Comparison of ENCODE assay signal across 10 cellular contexts in genomic region chr1:154497026-154497806, GRCh38. TPM values are rescaled to one million over a fixed set of nuclear protein-coding genes. Genes with fewer than 3 reads are reported as not detected.
DNase-seq lines count a peak whose midpoint lies in the region; ATAC-seq, FAIRE-seq and TF ChIP-seq lines count a peak whose summit lies in the region.
"Had no signal": no experiment of that assay in that cellular context is flagged by ENCODE, and none has a peak within 500 bp of the region (broad histone marks: within the 10 kb centered on the region; RNA-seq: fewer than 3 reads in every experiment).

No MANE protein-coding gene starts in this region.

- peaks cover 19% of the 10 kb centered on the region for H3K27me3 Mint-ChIP-seq in activated naive CD4-positive, alpha-beta T cell treated with anti-CD3 and anti-CD28 coated beads for 36 hours (ENCODE audit: low read depth)

- peak overlapping the region; percentile 92 for H3K27ac Mint-ChIP-seq in activated naive CD4-positive, alpha-beta T cell treated with anti-CD3 and anti-CD28 coated beads for 36 hours

- ATAC-seq in left colon = peak; percentile 73

- no peaks in the 10 kb centered on the region for H3K9me3 ChIP-seq in testis

- H3K9me3 Mint-ChIP-seq in activated naive CD4-positive, alpha-beta T cell treated with anti-CD3 and anti-CD28 coated beads for 36 hours = no peaks in the 10 kb centered on the region

- peak; percentile 62 for DNase-seq in activated naive CD4-positive, alpha-beta T cell treated with anti-CD3 and anti-CD28 coated beads for 36 hours
- no peak for DNase-seq in activated naive CD4-positive, alpha-beta T cell (lab: John Stamatoyannopoulos, UW)
- DNase-seq in UCSD-AML1 (lab: John Stamatoyannopoulos, UW; ENCODE audit: unreplicated experiment) (peak; percentile 71), left colon (no peak), testis (peak; percentile 31), NCI-H82 (lab: John Stamatoyannopoulos, UW) (no peak), AG08396 (ENCODE audit: low spot score) (no peak), frontal cortex (ENCODE audit: low spot score in 2 of 2) (no peak)
- DNase-seq: BE2C, midbrain had no signal

- CTCF ChIA-PET in activated naive CD4-positive, alpha-beta T cell treated with anti-CD3 and anti-CD28 coated beads for 36 hours (lab: Charles Lee) = interaction anchor here (0.7 to 3.1 kb wide), 4 partner anchors 14 to 376 kb away, joined by 4 to 11 read pairs (median 4); no protein-coding TSS in a partner anchor

- WGBS in testis, 2 donors = 43 to 50% methylated on average over 5 of the region's 5 CpGs

- no peak overlapping the region for H3K4me3 ChIP-seq in testis

- H3K27me3 ChIP-seq in testis = no peaks in the 10 kb centered on the region

- peaks cover 52% of the 10 kb centered on the region for H3K4me1 Mint-ChIP-seq in activated naive CD4-positive, alpha-beta T cell treated with anti-CD3 and anti-CD28 coated beads for 36 hours (ENCODE audit: low read depth)

- no peaks in the 10 kb centered on the region for H3K36me3 Mint-ChIP-seq in activated naive CD4-positive, alpha-beta T cell treated with anti-CD3 and anti-CD28 coated beads for 36 hours (ENCODE audit: low read depth)

- H3K4me1 ChIP-seq in testis = peaks cover 11% of the 10 kb centered on the region
- H3K4me1 ChIP-seq: BE2C had no signal

- TF ChIP-seq CTCF in testis (IDR thresholded peaks at IDR 0.05) = no peak

- peak overlapping the region in 1 of 2 donors; percentile 29 for H3K27ac ChIP-seq in testis

- no peaks in the 10 kb centered on the region for H3K36me3 ChIP-seq in testis (ENCODE audit: low read depth, missing control alignments)
- H3K36me3 ChIP-seq: BE2C had no signal

- intact Hi-C loops in activated naive CD4-positive, alpha-beta T cell treated with anti-CD3 and anti-CD28 coated beads for 36 hours (cut with micrococcal nuclease) = loop anchor here (10.0 kb wide), 1 partner anchor 258 kb away; no protein-coding TSS in a partner anchor
- intact Hi-C loops in left colon (cut with DNase I, micrococcal nuclease) (no loop called here), testis (cut with DNase I; ENCODE audit: low total_unique reads) (no loop called here)

- peak overlapping the region; percentile 54 for H3K4me3 Mint-ChIP-seq in activated naive CD4-positive, alpha-beta T cell treated with anti-CD3 and anti-CD28 coated beads for 36 hours

- no peak for TF ChIP-seq POLR2A in testis (IDR thresholded peaks at IDR 0.05)

- no peak for FAIRE-seq in frontal cortex (lab: Jason Lieb, UNC)

RNA-seq across cellular contexts. Expression of gene TDRD10, which starts 4.8 kb away (rescaled TPM):
- total RNA-seq in activated naive CD4-positive, alpha-beta T cell treated with anti-CD3 and anti-CD28 coated beads for 36 hours = not detected
- total RNA-seq in left colon (1 to 10 TPM in 1 of 2 donors, under 1 TPM in 1; 0.70 to 1.0 TPM), testis (10 to 100 TPM; 50.9 to 60.3 TPM), frontal cortex (0.41 TPM)
- polyA plus RNA-seq in testis (ENCODE audit: insufficient read depth, low read depth, low replicate concordance) = 123 TPM

RNA-seq across cellular contexts. Expression of gene SHE, which starts 5.0 kb away (rescaled TPM):
- total RNA-seq in activated naive CD4-positive, alpha-beta T cell treated with anti-CD3 and anti-CD28 coated beads for 36 hours = not detected
- total RNA-seq in left colon = 1 to 10 TPM; 3.4 TPM
- total RNA-seq in testis = 10 to 100 TPM; 53.7 to 57.9 TPM
- polyA plus RNA-seq in testis (ENCODE audit: insufficient read depth, low read depth, low replicate concordance) = 50.9 TPM
- 2.0 TPM for total RNA-seq in frontal cortex

Comparison
In these comparisons a context has a peak if more than half of its experiments do, and no peak if none do; other contexts are left out.
1. DNase-seq: peak in activated naive CD4-positive, alpha-beta T cell treated with anti-CD3 and anti-CD28 coated beads for 36 hours (single experiment), UCSD-AML1 (single experiment) and testis (single experiment); none in activated naive CD4-positive, alpha-beta T cell (0 of 4), left colon (0 of 2), NCI-H82 (single experiment), AG08396 (single experiment) and frontal cortex (0 of 2).
2. RNA of gene TDRD10, which starts 4.8 kb away (total RNA-seq): 50.9 to 60.3 TPM in testis; 0.70 to 1.0 TPM in left colon, 0.41 TPM in frontal cortex (single experiment) and not detected in activated naive CD4-positive, alpha-beta T cell treated with anti-CD3 and anti-CD28 coated beads for 36 hours; every median in the first group is over 10 times any median in the second.
3. RNA of gene SHE, which starts 5.0 kb away (total RNA-seq): 53.7 to 57.9 TPM in testis; 3.4 TPM in left colon, 2.0 TPM in frontal cortex (single experiment) and not detected in activated naive CD4-positive, alpha-beta T cell treated with anti-CD3 and anti-CD28 coated beads for 36 hours; every median in the first group is over 10 times any median in the second.